Comparison of ENCODE assay signal across 33 cellular contexts in the genomic region with DNA sequence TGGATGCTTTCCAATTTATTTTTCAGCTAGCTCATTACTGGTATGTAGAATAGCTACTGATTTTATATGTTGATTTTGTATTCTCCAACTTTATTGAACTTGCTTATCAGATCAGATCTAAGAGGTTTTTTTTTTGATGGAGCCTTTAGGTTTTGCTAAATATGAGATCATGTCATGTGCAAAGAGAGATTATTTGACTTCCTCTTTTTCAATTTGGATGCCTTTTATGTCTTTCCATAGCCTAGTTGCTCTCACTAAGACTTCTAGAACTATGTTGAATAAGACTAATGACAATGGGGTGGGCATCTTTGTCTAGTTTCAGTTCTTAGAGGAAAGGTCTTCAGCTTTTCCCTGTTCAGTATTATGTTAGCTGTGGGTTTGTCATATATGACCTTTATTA.
"Had no signal": no experiment of that assay in that cellular context is flagged by ENCODE, and none has a peak within 500 bp of the region (broad histone marks: within the 10 kb centered on the region; RNA-seq: fewer than 3 reads in every experiment).

No MANE protein-coding gene starts in this region.

- H3K36me3 ChIP-seq: cardiac muscle cell, colonic mucosa, WERI-Rb-1 had no signal

- H3K27ac Mint-ChIP-seq: activated CD4-positive, alpha-beta T cell treated with anti-CD3 and anti-CD28 coated beads, Interleukin-2, amount 10 ng/mL, durations not matched to agents 24 days and 14 days; activated CD8-positive, alpha-beta T cell treated with anti-CD3 and anti-CD28 coated beads for 36 hours; activated naive CD8-positive, alpha-beta T cell treated with anti-CD3 and anti-CD28 coated beads for 36 hours; activated T-cell treated with anti-CD3 and anti-CD28 coated beads, Interleukin-2, amount 50 U/mL, for 72 hours; activated T-helper 17 cell treated with anti-CD3 and anti-CD28 coated beads, Interleukin-2, amount 50 U/mL, for 72 hours had no signal

- H3K9me3 ChIP-seq: colonic mucosa had no signal

- H3K4me1 Mint-ChIP-seq: activated CD4-positive, alpha-beta T cell treated with anti-CD3 and anti-CD28 coated beads, Interleukin-2, amount 10 ng/mL, durations not matched to agents 24 days and 14 days; activated T-helper 17 cell treated with anti-CD3 and anti-CD28 coated beads, Interleukin-2, amount 50 U/mL, for 72 hours had no signal

- FAIRE-seq: RCC 7860, TTC549 had no signal

- H3K4me3 ChIP-seq: cardiac muscle cell, colonic mucosa had no signal

- H3K27me3 Mint-ChIP-seq: activated CD4-positive, alpha-beta T cell treated with anti-CD3 and anti-CD28 coated beads, Interleukin-2, amount 10 ng/mL, durations not matched to agents 24 days and 14 days; activated CD8-positive, alpha-beta T cell treated with anti-CD3 and anti-CD28 coated beads for 36 hours; activated naive CD8-positive, alpha-beta T cell treated with anti-CD3 and anti-CD28 coated beads for 36 hours; activated T-helper 17 cell treated with anti-CD3 and anti-CD28 coated beads, Interleukin-2, amount 50 U/mL, for 72 hours; central memory CD8-positive, alpha-beta T cell had no signal

- H3K4me3 Mint-ChIP-seq: activated CD4-positive, alpha-beta T cell treated with anti-CD3 and anti-CD28 coated beads, Interleukin-2, amount 10 ng/mL, durations not matched to agents 24 days and 14 days; activated CD8-positive, alpha-beta T cell treated with anti-CD3 and anti-CD28 coated beads for 36 hours; activated naive CD8-positive, alpha-beta T cell treated with anti-CD3 and anti-CD28 coated beads for 36 hours; activated T-cell treated with anti-CD3 and anti-CD28 coated beads, Interleukin-2, amount 50 U/mL, for 72 hours; activated T-helper 17 cell treated with anti-CD3 and anti-CD28 coated beads, Interleukin-2, amount 50 U/mL, for 72 hours; central memory CD8-positive, alpha-beta T cell had no signal

- H3K27ac ChIP-seq: cardiac muscle cell, colonic mucosa, RWPE1, WERI-Rb-1 had no signal

- DNase-seq: activated CD4-positive, alpha-beta T cell treated with anti-CD3 and anti-CD28 coated beads for 1 hour; activated CD4-positive, alpha-beta T cell treated with anti-CD3 and anti-CD28 coated beads, Interleukin-2, amount 10 ng/mL, durations not matched to agents 24 days and 14 days; activated CD4-positive, alpha-beta T cell treated with anti-CD3 and anti-CD28 coated beads, Interleukin-2, amount 50 U/mL, for 4 hours; activated CD4-positive, CD25-positive, alpha-beta regulatory T cell; activated CD8-positive, alpha-beta T cell treated with anti-CD3 and anti-CD28 coated beads for 36 hours; activated effector memory CD4-positive, alpha-beta T cell treated with anti-CD3 and anti-CD28 coated beads, Interleukin-2, amount 50 U/mL, for 16 hours; activated naive CD4-positive, alpha-beta T cell; activated naive CD4-positive, alpha-beta T cell treated with anti-CD3 and anti-CD28 coated beads, Interleukin-2, amount 50 U/mL, for 16 hours; activated naive CD8-positive, alpha-beta T cell treated with anti-CD3 and anti-CD28 coated beads for 36 hours; activated T-cell treated with anti-CD3 and anti-CD28 coated beads, Interleukin-2, amount 50 U/mL, for 1 hour; activated T-cell treated with anti-CD3 and anti-CD28 coated beads, Interleukin-2, amount 50 U/mL, for 72 hours; amniotic stem cell; aorta; colonic mucosa; NCI-H1105; NCI-H1417 treated with DMSO at 0.1 percent for 48 hours; NCI-H1930; NCI-H2081 treated with DMSO at 0.1 percent for 48 hours; NCI-H345; NCI-H524 treated with DMSO at 0.1 percent for 48 hours; PC-3; SIG-M5; SW 1271; T1000; WERI-Rb-1 had no signal

- ATAC-seq: activated CD8-positive, alpha-beta T cell treated with anti-CD3 and anti-CD28 coated beads for 36 hours; activated T-cell treated with anti-CD3 and anti-CD28 coated beads, Interleukin-2, amount 50 U/mL, for 72 hours; activated T-helper 17 cell treated with anti-CD3 and anti-CD28 coated beads, Interleukin-2, amount 50 U/mL, for 72 hours; PC-3; Right ventricle myocardium inferior; SK-N-SH treated with all-trans-retinoic acid at 6 μM for 48 hours had no signal

- H3K27me3 ChIP-seq: cardiac muscle cell, colonic mucosa had no signal

- H3K4me1 ChIP-seq: colonic mucosa had no signal
